2 cellular contexts compared by ENCODE assay signal in the genomic region with DNA sequence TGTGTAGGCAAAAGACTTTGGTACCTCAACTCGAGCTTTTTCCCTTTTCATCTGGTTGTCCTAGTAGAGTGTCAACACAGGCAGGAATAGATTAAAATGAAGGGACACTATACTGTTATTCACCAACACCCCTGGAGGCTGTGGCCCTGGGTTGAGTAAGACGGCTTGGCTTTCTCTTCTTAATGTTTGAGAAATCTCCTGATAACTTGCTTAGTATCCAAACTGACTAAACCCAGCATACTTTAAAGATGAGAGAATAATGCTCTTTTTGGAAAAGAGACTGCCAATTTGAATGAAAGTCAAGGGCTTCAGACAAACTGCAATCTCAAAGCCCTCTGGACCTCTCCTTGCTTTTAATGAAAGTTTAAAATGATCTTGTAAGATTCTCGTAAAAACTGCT.
TF ChIP-seq lines count a peak whose summit lies in the region.

No MANE protein-coding gene starts in this region.

TF ChIP-seq in GM12878, 131 proteins besides CTCF, POLR2A, EP300 and RAD21:
- TF ChIP-seq ZZZ3 (IDR thresholded peaks at IDR 0.05; ENCODE audit: control insufficient read depth, insufficient read length, low read depth) (no peak), ZNF207 (IDR thresholded peaks at IDR 0.05; ENCODE audit: borderline replicate concordance) (no peak), CHD2 (IDR thresholded peaks at IDR 0.05; ENCODE audit: borderline replicate concordance, low read depth, low read length) (no peak), BCLAF1 (IDR thresholded peaks at IDR 0.05) (no peak), PKNOX1 (IDR thresholded peaks at IDR 0.05) (no peak), MTA3 (IDR thresholded peaks at IDR 0.05; ENCODE audit: borderline replicate concordance, low read length) (no peak), MAX (IDR thresholded peaks at IDR 0.05; ENCODE audit: low read depth, low read length) (no peak), SRF (IDR thresholded peaks at IDR 0.05; ENCODE audit: low read depth in 2 of 2, low read length in 2 of 2) (no peak), CBX5 (IDR thresholded peaks at IDR 0.05; ENCODE audit: low read depth) (no peak)
- TF ChIP-seq, protein P1, sequence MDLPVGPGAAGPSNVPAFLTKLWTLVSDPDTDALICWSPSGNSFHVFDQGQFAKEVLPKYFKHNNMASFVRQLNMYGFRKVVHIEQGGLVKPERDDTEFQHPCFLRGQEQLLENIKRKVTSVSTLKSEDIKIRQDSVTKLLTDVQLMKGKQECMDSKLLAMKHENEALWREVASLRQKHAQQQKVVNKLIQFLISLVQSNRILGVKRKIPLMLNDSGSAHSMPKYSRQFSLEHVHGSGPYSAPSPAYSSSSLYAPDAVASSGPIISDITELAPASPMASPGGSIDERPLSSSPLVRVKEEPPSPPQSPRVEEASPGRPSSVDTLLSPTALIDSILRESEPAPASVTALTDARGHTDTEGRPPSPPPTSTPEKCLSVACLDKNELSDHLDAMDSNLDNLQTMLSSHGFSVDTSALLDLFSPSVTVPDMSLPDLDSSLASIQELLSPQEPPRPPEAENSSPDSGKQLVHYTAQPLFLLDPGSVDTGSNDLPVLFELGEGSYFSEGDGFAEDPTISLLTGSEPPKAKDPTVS (IDR thresholded peaks at IDR 0.05; ENCODE audit: low read depth, low read length) = no peak
- TF ChIP-seq, protein P2, sequence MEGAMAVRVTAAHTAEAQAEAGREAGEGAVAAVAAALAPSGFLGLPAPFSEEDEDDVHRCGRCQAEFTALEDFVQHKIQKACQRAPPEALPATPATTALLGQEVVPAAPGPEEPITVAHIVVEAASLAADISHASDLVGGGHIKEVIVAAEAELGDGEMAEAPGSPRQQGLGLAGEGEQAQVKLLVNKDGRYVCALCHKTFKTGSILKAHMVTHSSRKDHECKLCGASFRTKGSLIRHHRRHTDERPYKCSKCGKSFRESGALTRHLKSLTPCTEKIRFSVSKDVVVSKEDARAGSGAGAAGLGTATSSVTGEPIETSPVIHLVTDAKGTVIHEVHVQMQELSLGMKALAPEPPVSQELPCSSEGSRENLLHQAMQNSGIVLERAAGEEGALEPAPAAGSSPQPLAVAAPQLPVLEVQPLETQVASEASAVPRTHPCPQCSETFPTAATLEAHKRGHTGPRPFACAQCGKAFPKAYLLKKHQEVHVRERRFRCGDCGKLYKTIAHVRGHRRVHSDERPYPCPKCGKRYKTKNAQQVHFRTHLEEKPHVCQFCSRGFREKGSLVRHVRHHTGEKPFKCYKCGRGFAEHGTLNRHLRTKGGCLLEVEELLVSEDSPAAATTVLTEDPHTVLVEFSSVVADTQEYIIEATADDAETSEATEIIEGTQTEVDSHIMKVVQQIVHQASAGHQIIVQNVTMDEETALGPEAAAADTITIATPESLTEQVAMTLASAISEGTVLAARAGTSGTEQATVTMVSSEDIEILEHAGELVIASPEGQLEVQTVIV (IDR thresholded peaks at IDR 0.05; ENCODE audit: borderline replicate concordance, partially characterized antibody) = no peak

TF ChIP-seq in HEK293T, 16 proteins besides CTCF, POLR2A, EP300 and RAD21:
- no peak for TF ChIP-seq NFRKB (IDR thresholded peaks at IDR 0.05)
- no peak for TF ChIP-seq LEF1 (IDR thresholded peaks at IDR 0.05; ENCODE audit: borderline replicate concordance)
- no peak for TF ChIP-seq ZNF384 (IDR thresholded peaks at IDR 0.05)
- TF ChIP-seq BHLHE40 (IDR thresholded peaks at IDR 0.05; ENCODE audit: borderline replicate concordance) = no peak
- no peak for TF ChIP-seq ELF4 (IDR thresholded peaks at IDR 0.05)
- no peak for TF ChIP-seq PKNOX1 (IDR thresholded peaks at IDR 0.05)
- TF ChIP-seq FOXM1 (IDR thresholded peaks at IDR 0.05; ENCODE audit: borderline replicate concordance) = no peak
- TF ChIP-seq CTBP1 (IDR thresholded peaks at IDR 0.05; ENCODE audit: borderline replicate concordance) = no peak
- TF ChIP-seq TARDBP (IDR thresholded peaks at IDR 0.05) = no peak
- TF ChIP-seq ARNT (IDR thresholded peaks at IDR 0.05) = no peak
- no peak for TF ChIP-seq FOXA1 (IDR thresholded peaks at IDR 0.05)
